ENCODE assay signal across 16 cellular contexts in genomic region chr11:46319074-46319453, GRCh38. TPM values are rescaled to one million over a fixed set of nuclear protein-coding genes. Genes with fewer than 3 reads are reported as not detected.
DNase-seq lines count a peak whose midpoint lies in the region; ATAC-seq and TF ChIP-seq lines count a peak whose summit lies in the region.
"Had no signal": no experiment of that assay in that cellular context is flagged by ENCODE, and none has a peak within 500 bp of the region (broad histone marks: within the 10 kb centered on the region; RNA-seq: fewer than 3 reads in every experiment).

No MANE protein-coding gene starts in this region.

- peak overlapping the region; percentile 34; the same call in 1 of the 2 replicates for H2AFZ ChIP-seq in Loucy (ENCODE audit: low read length)
- no peak overlapping the region for H2AFZ ChIP-seq in hepatocyte

- H3K79me2 ChIP-seq in Loucy (ENCODE audit: insufficient read depth, low read length) (0 out of 2 replicates have a peak, but pooled peaks cover 3% of the 10 kb centered on the region), hepatocyte (no peaks in the 10 kb centered on the region)

- peaks cover 5% of the 10 kb centered on the region; the same call in 1 of the 2 replicates for H3F3A ChIP-seq in Loucy (ENCODE audit: low read depth)

- H3K9me2 ChIP-seq in Loucy (replicated peaks; ENCODE audit: low read depth, low read length) (no peaks in the 10 kb centered on the region), hepatocyte (replicated peaks; ENCODE audit: insufficient read depth) (no peaks in the 10 kb centered on the region)

- H3K4me1 Mint-ChIP-seq in activated T-cell treated with anti-CD3 and anti-CD28 coated beads, Interleukin-2, amount 50 U/mL, for 72 hours (ENCODE audit: low read depth): peaks cover 32% of the 10 kb centered on the region
- H3K4me1 Mint-ChIP-seq in activated naive CD8-positive, alpha-beta T cell treated with anti-CD3 and anti-CD28 coated beads for 36 hours: peaks cover 16% of the 10 kb centered on the region
- H3K4me1 Mint-ChIP-seq: endodermal cell had no signal

- H3K9ac ChIP-seq in Loucy (ENCODE audit: low read depth, low read length, poor library complexity, severe bottlenecking): peak overlapping the region; percentile 74

- peak overlapping the region; percentile 53 for H3K4me3 ChIP-seq in Loucy (ENCODE audit: low read length, poor library complexity, severe bottlenecking)
- peak overlapping the region; percentile 33 to 48 for H3K4me3 ChIP-seq in neutrophil (ENCODE audit: low read depth in 1 of 2, low read length in 1 of 2)
- no peak overlapping the region for H3K4me3 ChIP-seq in hepatocyte
- H3K4me3 ChIP-seq: cardiac muscle cell, ovary, Peyer's patch, skin epidermis had no signal

- peak overlapping the region; percentile 86 for H3K27ac ChIP-seq in neutrophil
- no peak overlapping the region for H3K27ac ChIP-seq in hepatocyte
- H3K27ac ChIP-seq in caudate nucleus (ENCODE audit: low read depth, low read length): no peak overlapping the region
- H3K27ac ChIP-seq: cardiac muscle cell, foreskin keratinocyte, ovary, Peyer's patch had no signal

- no peak for ATAC-seq in activated T-cell treated with anti-CD3 and anti-CD28 coated beads, Interleukin-2, amount 50 U/mL, for 72 hours (replicated peaks in 1 of 2)
- ATAC-seq: foreskin keratinocyte had no signal

- no peaks in the 10 kb centered on the region for H4K20me1 ChIP-seq in Loucy (ENCODE audit: insufficient read depth, low read length, poor library complexity, severe bottlenecking)
- no peaks in the 10 kb centered on the region for H4K20me1 ChIP-seq in hepatocyte (ENCODE audit: insufficient read depth, poor library complexity, severe bottlenecking)

- no peaks in the 10 kb centered on the region for H3K36me3 Mint-ChIP-seq in activated T-cell treated with anti-CD3 and anti-CD28 coated beads, Interleukin-2, amount 50 U/mL, for 72 hours (ENCODE audit: insufficient read depth in 2 of 2)
- no peaks in the 10 kb centered on the region for H3K36me3 Mint-ChIP-seq in activated naive CD8-positive, alpha-beta T cell treated with anti-CD3 and anti-CD28 coated beads for 36 hours

- 93% methylated on average over 5 of the region's 5 CpGs for WGBS in hepatocyte (ENCODE audit: low lambda C conversion rate, missing lambda C conversion rate)

- H3K27ac Mint-ChIP-seq in activated T-cell treated with anti-CD3 and anti-CD28 coated beads, Interleukin-2, amount 50 U/mL, for 72 hours: peak overlapping the region; percentile 54
- H3K27ac Mint-ChIP-seq in activated naive CD8-positive, alpha-beta T cell treated with anti-CD3 and anti-CD28 coated beads for 36 hours: peak overlapping the region; percentile 77
- H3K27ac Mint-ChIP-seq: endodermal cell had no signal

- H3K4me1 ChIP-seq in Loucy (ENCODE audit: insufficient read depth, low read length, poor library complexity, severe bottlenecking) (peaks cover 40% of the 10 kb centered on the region), neutrophil (ENCODE audit: control insufficient read depth in 1 of 2, insufficient read depth in 1 of 2, low read depth in 1 of 2, low read length in 1 of 2) (peaks cover 72 to 85% of the 10 kb centered on the region in 2 experiments), hepatocyte (ENCODE audit: insufficient read depth) (no peaks in the 10 kb centered on the region)
- H3K4me1 ChIP-seq: foreskin keratinocyte had no signal

- H3K4me2 ChIP-seq in Loucy (ENCODE audit: low read depth, low read length, poor library complexity, severe bottlenecking) (peak overlapping the region; percentile 72), hepatocyte (no peak overlapping the region)

- H3K27me3 ChIP-seq in Loucy (ENCODE audit: insufficient read depth, low read length, poor library complexity, severe bottlenecking): no peaks in the 10 kb centered on the region
- H3K27me3 ChIP-seq in neutrophil: no peaks in the 10 kb centered on the region
- H3K27me3 ChIP-seq in hepatocyte: no peaks in the 10 kb centered on the region
- H3K27me3 ChIP-seq: cardiac muscle cell, foreskin keratinocyte, ovary, Peyer's patch had no signal

- no peaks in the 10 kb centered on the region for H3K9me3 ChIP-seq in Loucy (ENCODE audit: insufficient read depth, low read depth, low read length)
- H3K9me3 ChIP-seq in neutrophil: no peaks in the 10 kb centered on the region
- H3K9me3 ChIP-seq in hepatocyte (ENCODE audit: low read depth): no peaks in the 10 kb centered on the region
- H3K9me3 ChIP-seq: ovary, Peyer's patch had no signal

- TF ChIP-seq CTCF in Loucy (conservative IDR thresholded peaks at IDR 0.05; ENCODE audit: low read length): no peak
- no peak for TF ChIP-seq CTCF in neutrophil (IDR thresholded peaks at IDR 0.05)
- no peak for TF ChIP-seq CTCF in hepatocyte (IDR thresholded peaks at IDR 0.05; ENCODE audit: poor library complexity)

- DNase-seq in activated T-cell treated with anti-CD3 and anti-CD28 coated beads, Interleukin-2, amount 50 U/mL, for 72 hours: no peak
- DNase-seq in activated T-cell treated with anti-CD3 and anti-CD28 coated beads for 4 hours (no peak), NCI-H1105 (lab: John Stamatoyannopoulos, UW) (no peak), hepatocyte (ENCODE audit: low spot score) (no peak), caudate nucleus (lab: John Stamatoyannopoulos, UW) (no peak)
- no peak for DNase-seq in activated naive CD8-positive, alpha-beta T cell treated with anti-CD3 and anti-CD28 coated beads for 36 hours
- DNase-seq: activated CD4-positive, alpha-beta T cell treated with anti-CD3 and anti-CD28 coated beads for 4 hours; endodermal cell; foreskin keratinocyte; NCI-H1694; ovary had no signal

- H3K4me3 Mint-ChIP-seq in activated T-cell treated with anti-CD3 and anti-CD28 coated beads, Interleukin-2, amount 50 U/mL, for 72 hours: peak overlapping the region; percentile 26 to 66
- no peak overlapping the region for H3K4me3 Mint-ChIP-seq in activated naive CD8-positive, alpha-beta T cell treated with anti-CD3 and anti-CD28 coated beads for 36 hours
- H3K4me3 Mint-ChIP-seq: endodermal cell had no signal

- H3K9me3 Mint-ChIP-seq in activated T-cell treated with anti-CD3 and anti-CD28 coated beads, Interleukin-2, amount 50 U/mL, for 72 hours: no peaks in the 10 kb centered on the region
- no peaks in the 10 kb centered on the region for H3K9me3 Mint-ChIP-seq in activated naive CD8-positive, alpha-beta T cell treated with anti-CD3 and anti-CD28 coated beads for 36 hours
- H3K9me3 Mint-ChIP-seq: endodermal cell had no signal

- H3K27me3 Mint-ChIP-seq in activated T-cell treated with anti-CD3 and anti-CD28 coated beads, Interleukin-2, amount 50 U/mL, for 72 hours (ENCODE audit: low read depth): no peaks in the 10 kb centered on the region
- H3K27me3 Mint-ChIP-seq in activated naive CD8-positive, alpha-beta T cell treated with anti-CD3 and anti-CD28 coated beads for 36 hours: no peaks in the 10 kb centered on the region

- H3K36me3 ChIP-seq in Loucy (ENCODE audit: insufficient read depth, low read length) (no peaks in the 10 kb centered on the region), neutrophil (no peaks in the 10 kb centered on the region), hepatocyte (replicated peaks; ENCODE audit: insufficient read depth, low read depth) (no peaks in the 10 kb centered on the region)
- H3K36me3 ChIP-seq: cardiac muscle cell, ovary had no signal

RNA-seq across cellular contexts. Expression of gene DGKZ, which starts 28.2 kb away (rescaled TPM):
- total RNA-seq in activated T-cell treated with anti-CD3 and anti-CD28 coated beads, Interleukin-2, amount 50 U/mL, for 72 hours: 10 to 100 TPM; 84.2 to 94.0 TPM
- 100 to 1,000 TPM in 1 of 2 experiments, 10 to 100 TPM in 1; 100.0 to 101 TPM for total RNA-seq in activated naive CD8-positive, alpha-beta T cell treated with anti-CD3 and anti-CD28 coated beads for 36 hours
- total RNA-seq in hepatocyte: 26.6 and 28.2 TPM in 2 replicates
- polyA plus RNA-seq in hepatocyte: 42.9 and 52.4 TPM in 2 replicates

RNA-seq across cellular contexts. Expression of gene CREB3L1, which starts 41.6 kb away (rescaled TPM):
- total RNA-seq in activated T-cell treated with anti-CD3 and anti-CD28 coated beads, Interleukin-2, amount 50 U/mL, for 72 hours: not detected
- under 1 TPM in 1 of 2 experiments, not detected in 1; 0.12 TPM for total RNA-seq in activated naive CD8-positive, alpha-beta T cell treated with anti-CD3 and anti-CD28 coated beads for 36 hours
- 20.3 and 22.9 TPM in 2 replicates for total RNA-seq in hepatocyte
- 275 and 276 TPM in 2 replicates for polyA plus RNA-seq in hepatocyte

Comparison
In these comparisons a context has a peak if more than half of its experiments do, and no peak if none do; other contexts are left out.
1. RNA of gene CREB3L1, which starts 41.6 kb away (total RNA-seq): 20.3 to 22.9 TPM in hepatocyte; not detected in activated T-cell treated with anti-CD3 and anti-CD28 coated beads, Interleukin-2, amount 50 U/mL, for 72 hours and 0.12 TPM in activated naive CD8-positive, alpha-beta T cell treated with anti-CD3 and anti-CD28 coated beads for 36 hours; every median in the first group is over 10 times any median in the second.